ENCODE assay signal across 1 cellular context in genomic region chr9:70258692-70259511, GRCh38.
TF ChIP-seq lines count a peak whose summit lies in the region.

Gene SMC5 (plus strand): TSS chr9:70258978. CDS start chr9:70259079, 101 bp downstream.

TF ChIP-seq in HepG2, 621 proteins besides CTCF, POLR2A, EP300 and RAD21 (continued from another document and continues in another):
- TF ChIP-seq MLXIP (CRISPR knock-in tag; IDR thresholded peaks at IDR 0.05; ENCODE audit: borderline replicate concordance) (no peak), SATB2 (CRISPR knock-in tag; IDR thresholded peaks at IDR 0.05) (no peak), JDP2 (CRISPR knock-in tag; IDR thresholded peaks at IDR 0.05; ENCODE audit: borderline replicate concordance) (no peak; the same call in 1 of the 2 replicates), RARA (CRISPR knock-in tag; IDR thresholded peaks at IDR 0.05) (peak; percentile 17; the same call in 1 of the 2 replicates), ZBTB34 (CRISPR knock-in tag; IDR thresholded peaks at IDR 0.05) (peak; percentile 22; the same call in 1 of the 2 replicates), NFE2L1 (CRISPR knock-in tag; IDR thresholded peaks at IDR 0.05; ENCODE audit: borderline replicate concordance) (no peak), ZNF318 (CRISPR knock-in tag; IDR thresholded peaks at IDR 0.05) (peak; percentile 27; the same call in 1 of the 2 replicates), POLR2AphosphoS5 (IDR thresholded peaks at IDR 0.05; ENCODE audit: low read depth, low read length) (peak; percentile 94), MYC (CRISPR knock-in tag; IDR thresholded peaks at IDR 0.05; ENCODE audit: borderline replicate concordance) (peak; percentile 69), FOXK2 (IDR thresholded peaks at IDR 0.05) (no peak), ZFP36 (IDR thresholded peaks at IDR 0.05; ENCODE audit: borderline replicate concordance, low read depth, low read length, partially characterized antibody) (no peak), ZNF782 (CRISPR knock-in tag; IDR thresholded peaks at IDR 0.05; ENCODE audit: borderline replicate concordance) (peak; percentile 68; the same call in 1 of the 2 replicates), JUN (CRISPR knock-in tag; IDR thresholded peaks at IDR 0.05) (no peak), HES4 (CRISPR knock-in tag; IDR thresholded peaks at IDR 0.05; ENCODE audit: borderline replicate concordance) (peak; percentile 88), USF2 (IDR thresholded peaks at IDR 0.05; ENCODE audit: low read depth, low read length) (no peak), USF2 (CRISPR knock-in tag; IDR thresholded peaks at IDR 0.05; ENCODE audit: borderline replicate concordance) (no peak), ZNF879 (CRISPR knock-in tag; IDR thresholded peaks at IDR 0.05) (no peak), ZNF33A (CRISPR knock-in tag; IDR thresholded peaks at IDR 0.05; ENCODE audit: borderline replicate concordance) (no peak), TARDBP (CRISPR knock-in tag; IDR thresholded peaks at IDR 0.05) (peak; percentile 80), TRAFD1 (CRISPR knock-in tag; IDR thresholded peaks at IDR 0.05; ENCODE audit: borderline replicate concordance) (no peak), ZNF577 (CRISPR knock-in tag; IDR thresholded peaks at IDR 0.05; ENCODE audit: borderline replicate concordance, low read depth) (no peak; the same call in 1 of the 2 replicates), ZFP36L1 (CRISPR knock-in tag; IDR thresholded peaks at IDR 0.05) (0 out of 2 replicates have a peak, but pooled peaks have one; percentile 62), ZNF331 (CRISPR knock-in tag; IDR thresholded peaks at IDR 0.05) (no peak; the same call in none of the 2 replicates), ZNF777 (CRISPR knock-in tag; IDR thresholded peaks at IDR 0.05) (peak; percentile 87), XRCC5 (optimal IDR thresholded peaks at IDR 0.05; ENCODE audit: low read length) (no peak), WIZ (CRISPR knock-in tag; IDR thresholded peaks at IDR 0.05) (no peak), ZNF710 (CRISPR knock-in tag; IDR thresholded peaks at IDR 0.05; ENCODE audit: borderline replicate concordance) (no peak), AKNA (CRISPR knock-in tag; IDR thresholded peaks at IDR 0.05; ENCODE audit: borderline replicate concordance) (no peak), RFX1 (IDR thresholded peaks at IDR 0.05) (no peak), ZFP41 (CRISPR knock-in tag; IDR thresholded peaks at IDR 0.05; ENCODE audit: borderline replicate concordance) (no peak), MTA3 (CRISPR knock-in tag; IDR thresholded peaks at IDR 0.05) (no peak), ZBTB1 (CRISPR knock-in tag; IDR thresholded peaks at IDR 0.05; ENCODE audit: borderline replicate concordance) (0 out of 2 replicates have a peak, but pooled peaks have one; percentile 36), NFYC (CRISPR knock-in tag; IDR thresholded peaks at IDR 0.05) (no peak; the same call in 1 of the 2 replicates)
